In the genomic region with DNA sequence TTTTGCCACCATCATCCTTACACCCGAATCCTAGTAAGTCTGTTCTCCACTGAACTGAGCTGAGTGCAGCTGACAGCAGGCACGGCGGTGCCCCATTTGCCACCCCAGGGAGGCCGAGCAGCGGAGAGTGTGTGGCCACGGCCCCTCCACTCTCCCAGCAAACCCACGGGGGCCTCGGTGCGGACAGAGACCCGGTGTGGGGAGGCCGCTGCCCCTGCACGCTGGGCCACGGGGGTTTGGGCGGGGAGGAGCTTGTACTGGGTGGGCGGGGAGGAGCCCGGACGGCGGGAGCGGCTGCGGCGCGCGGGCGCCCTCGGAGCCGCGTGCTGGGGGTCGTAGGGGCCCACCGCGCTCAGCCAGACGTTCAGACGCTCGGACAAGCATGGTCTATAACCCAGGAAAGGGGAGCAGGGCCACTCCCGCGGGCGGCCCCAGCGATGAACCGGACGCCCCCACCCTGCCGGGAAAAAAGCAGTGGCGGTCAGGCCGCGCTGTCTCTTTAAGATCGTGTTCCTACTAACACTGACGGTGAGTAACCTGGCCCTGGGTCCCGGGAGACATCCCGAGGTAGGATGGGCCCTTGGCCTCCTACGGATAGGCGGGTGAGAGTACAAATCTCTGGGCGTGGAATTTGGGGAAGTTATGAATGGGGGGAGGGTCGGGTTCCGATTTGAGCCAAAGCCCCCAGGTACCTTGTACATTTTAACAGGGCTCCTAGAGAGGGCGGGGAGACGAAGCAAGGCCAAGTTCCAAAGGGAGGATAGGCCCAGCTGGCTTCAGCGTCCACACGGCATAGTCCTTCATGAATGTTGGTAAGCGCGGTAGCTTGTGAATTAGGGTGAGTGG, we compare ENCODE assay signal across 8 cellular contexts. TPM values are rescaled to one million over a fixed set of nuclear protein-coding genes. Genes with fewer than 3 reads are reported as not detected.
DNase-seq lines count a peak whose midpoint lies in the region; ATAC-seq and TF ChIP-seq lines count a peak whose summit lies in the region.

TSS of gene ITPRIPL1 (plus strand) at position 280 of the 846 bp plus-strand sequence. CDS start at position 803, 523 bp downstream.

- 2 to 5% (median 3%) methylated on average over 41 to 58 of the region's 58 CpGs for WGBS in ovary, 3 donors

- H3K9ac ChIP-seq in HUES48 (ENCODE audit: low read depth, low read length): peak within 1 kb of the TSS; percentile 64

- no peak for TF ChIP-seq POLR2A in ovary (IDR thresholded peaks at IDR 0.05)

- no peaks in the 10 kb centered on the region for H3K4me1 Mint-ChIP-seq in Calu3 (ENCODE audit: low read depth, unreplicated experiment)
- H3K4me1 Mint-ChIP-seq in activated CD4-positive, alpha-beta memory T cell treated with anti-CD3 and anti-CD28 coated beads, Interleukin-2, amount 10 ng/mL, durations not matched to agents 7 days and 5 days: peaks cover 68% of the 10 kb centered on the region

- H3K27me3 ChIP-seq in HUES48 (ENCODE audit: control insufficient read depth, insufficient read depth, low read length) (peaks cover 52% of the 10 kb centered on the region), ovary (no peaks in the 10 kb centered on the region)

- TF ChIP-seq EP300 in ovary (IDR thresholded peaks at IDR 0.05): no peak

- peaks cover 23% of the 10 kb centered on the region for H3K36me3 Mint-ChIP-seq in Calu3 (ENCODE audit: insufficient read depth, unreplicated experiment)
- peaks cover 49% of the 10 kb centered on the region for H3K36me3 Mint-ChIP-seq in activated CD4-positive, alpha-beta memory T cell treated with anti-CD3 and anti-CD28 coated beads, Interleukin-2, amount 10 ng/mL, durations not matched to agents 7 days and 5 days (ENCODE audit: low read depth)

- DNase-seq in Calu3: peak; percentile 10
- DNase-seq in activated CD4-positive, alpha-beta memory T cell treated with anti-CD3 and anti-CD28 coated beads, Interleukin-2, amount 10 ng/mL, durations not matched to agents 7 days and 5 days: peak; percentile 43
- DNase-seq in fibroblast of the aortic adventitia (ENCODE audit: low read depth): no peak
- no peak for DNase-seq in ovary

- H3K4me1 ChIP-seq in HUES48 (ENCODE audit: control insufficient read depth, insufficient read depth, low read length) (0 out of 2 replicates have a peak, but pooled peaks cover 6% of the 10 kb centered on the region), ovary (ENCODE audit: insufficient read depth) (no peaks in the 10 kb centered on the region)

- H3K27me3 Mint-ChIP-seq in Calu3 (ENCODE audit: unreplicated experiment): peaks cover 34% of the 10 kb centered on the region
- H3K27me3 Mint-ChIP-seq in activated CD4-positive, alpha-beta memory T cell treated with anti-CD3 and anti-CD28 coated beads, Interleukin-2, amount 10 ng/mL, durations not matched to agents 7 days and 5 days: no peaks in the 10 kb centered on the region

- H3K36me3 ChIP-seq in HUES48 (ENCODE audit: control insufficient read depth, insufficient read depth, low read length): peaks cover 22% of the 10 kb centered on the region
- no peaks in the 10 kb centered on the region for H3K36me3 ChIP-seq in ovary

- intact Hi-C loops in Calu3 (cut with micrococcal nuclease; ENCODE audit: unreplicated experiment) (no loop called here), ovary (cut with DNase I) (no loop called here)

- no peaks in the 10 kb centered on the region for H3K9me3 Mint-ChIP-seq in Calu3 (ENCODE audit: low read depth, unreplicated experiment)
- H3K9me3 Mint-ChIP-seq in activated CD4-positive, alpha-beta memory T cell treated with anti-CD3 and anti-CD28 coated beads, Interleukin-2, amount 10 ng/mL, durations not matched to agents 7 days and 5 days: no peaks in the 10 kb centered on the region

- no peak for TF ChIP-seq CTCF in Calu3 (IDR thresholded peaks at IDR 0.05; ENCODE audit: unreplicated experiment)
- no peak for TF ChIP-seq CTCF in fibroblast of the aortic adventitia (IDR thresholded peaks at IDR 0.05; ENCODE audit: insufficient read depth, low read length)
- no peak for TF ChIP-seq CTCF in ovary (IDR thresholded peaks at IDR 0.05)

- H3K27ac ChIP-seq in HUES48 (ENCODE audit: low read depth, low read length): no peak within 1 kb of the TSS
- H3K27ac ChIP-seq in ovary: peak within 1 kb of the TSS in 1 of 2 donors; percentile 2

- ATAC-seq in GM18517 (IDR thresholded peaks at IDR 0.05; ENCODE audit: unreplicated experiment): no peak
- no peak for ATAC-seq in GM21619 (IDR thresholded peaks at IDR 0.05; ENCODE audit: unreplicated experiment)
- no peak for ATAC-seq in GM18502 (IDR thresholded peaks at IDR 0.05; ENCODE audit: poor library complexity, unreplicated experiment)

- H3K4me3 Mint-ChIP-seq in Calu3 (ENCODE audit: low read depth, unreplicated experiment): peak within 1 kb of the TSS; percentile 56
- H3K4me3 Mint-ChIP-seq in activated CD4-positive, alpha-beta memory T cell treated with anti-CD3 and anti-CD28 coated beads, Interleukin-2, amount 10 ng/mL, durations not matched to agents 7 days and 5 days: peak within 1 kb of the TSS; percentile 89

- CTCF ChIA-PET in Calu3 (lab: Charles Lee): no interaction called here
- CTCF ChIA-PET in activated CD4-positive, alpha-beta memory T cell treated with anti-CD3 and anti-CD28 coated beads, Interleukin-2, amount 10 ng/mL, durations not matched to agents 7 days and 5 days (lab: Charles Lee): interaction anchor here (0.7 to 3.5 kb wide), 9 partner anchors 10 to 212 kb away, joined by 3 to 28 read pairs (median 3); partner anchors contain the start of gene NCAPH

- H3K4me3 ChIP-seq in HUES48 (ENCODE audit: low read depth, low read length): peak within 1 kb of the TSS; percentile 77
- peak within 1 kb of the TSS; percentile 37 for H3K4me3 ChIP-seq in fibroblast of the aortic adventitia (ENCODE audit: low read depth, low read length)
- H3K4me3 ChIP-seq in ovary: peak within 1 kb of the TSS; percentile 39

- H3K27ac Mint-ChIP-seq in Calu3 (ENCODE audit: unreplicated experiment): no peak within 1 kb of the TSS
- H3K27ac Mint-ChIP-seq in activated CD4-positive, alpha-beta memory T cell treated with anti-CD3 and anti-CD28 coated beads, Interleukin-2, amount 10 ng/mL, durations not matched to agents 7 days and 5 days: peak within 1 kb of the TSS; percentile 90

- no TSS peak for BruUV-seq in Calu3 (replicated peaks; lab: Mats Ljungman, UMichigan)

- no peaks in the 10 kb centered on the region for H3K9me3 ChIP-seq in HUES48 (ENCODE audit: control insufficient read depth, insufficient read depth, low read length)
- H3K9me3 ChIP-seq in ovary: no peaks in the 10 kb centered on the region

- POLR2A ChIA-PET in activated CD4-positive, alpha-beta memory T cell treated with anti-CD3 and anti-CD28 coated beads, Interleukin-2, amount 10 ng/mL, durations not matched to agents 7 days and 5 days (lab: Charles Lee): interaction anchor here (0.6 to 11.7 kb wide), 10 partner anchors 9 to 213 kb away, joined by 3 to 422 read pairs (median 4); partner anchors contain the start of genes ARID5A, NCAPH, SNRNP200 and STARD7

RNA-seq across cellular contexts. Expression of gene ITPRIPL1, which starts in this region (rescaled TPM):
- total RNA-seq in Calu3 (2022): 1.2 and 1.7 TPM in 2 replicates
- 10 to 100 TPM; 43.7 to 46.3 TPM for total RNA-seq in activated CD4-positive, alpha-beta memory T cell treated with anti-CD3 and anti-CD28 coated beads, Interleukin-2, amount 10 ng/mL, durations not matched to agents 7 days and 5 days
- 2.5 and 3.4 TPM in 2 replicates for total RNA-seq in fibroblast of the aortic adventitia (ENCODE audit: low replicate concordance)
- total RNA-seq in ovary: under 1 TPM; 0.11 to 0.92 (median 0.40) TPM
- polyA plus RNA-seq in ovary: 1 to 10 TPM in 1 of 2 donors, under 1 TPM in 1; 0.46 to 1.2 TPM

Comparison
In these comparisons a context has a peak if more than half of its experiments do, and no peak if none do; other contexts are left out.
1. RNA of gene ITPRIPL1 (total RNA-seq): 43.7 to 46.3 TPM in activated CD4-positive, alpha-beta memory T cell treated with anti-CD3 and anti-CD28 coated beads, Interleukin-2, amount 10 ng/mL, durations not matched to agents 7 days and 5 days; 2.5 to 3.4 TPM in fibroblast of the aortic adventitia, 1.2 to 1.7 TPM in Calu3 and 0.11 to 0.92 TPM in ovary; every median in the first group is over 10 times any median in the second.
2. DNase-seq: peak in Calu3 (single experiment) and activated CD4-positive, alpha-beta memory T cell treated with anti-CD3 and anti-CD28 coated beads, Interleukin-2, amount 10 ng/mL, durations not matched to agents 7 days and 5 days (single experiment); none in fibroblast of the aortic adventitia (single experiment) and ovary (0 of 5).
3. Peak in every context shown above with its lines, with median percentiles within 50 percentile points of each other: H3K4me3 ChIP-seq.